In genomic region chr12:96047621-96048211, GRCh38 we compare ENCODE assay signal across 8 cellular contexts. TPM values are rescaled to one million over a fixed set of nuclear protein-coding genes. Genes with fewer than 3 reads are reported as not detected.
A peak's percentile ranks its signal among the peaks of the same experiment; 100 is the strongest.
DNase-seq lines count a peak whose midpoint lies in the region; ATAC-seq and TF ChIP-seq lines count a peak whose summit lies in the region.

No MANE protein-coding gene starts in this region.

- peak overlapping the region; percentile 39 for H3K27ac Mint-ChIP-seq in osteocyte (ENCODE audit: unreplicated experiment)

- peak; percentile 52 for DNase-seq in G401 (ENCODE audit: low spot score)
- peak; percentile 37 to 100 for DNase-seq in PC-9
- peak; percentile 79 to 80 for DNase-seq in dermis microvascular lymphatic vessel endothelial cell (ENCODE audit: low read depth in 2 of 2)
- DNase-seq in osteocyte (ENCODE audit: extremely low spot score, unreplicated experiment), result no peak
- no peak for DNase-seq in testis
- DNase-seq in germinal center (ENCODE audit: low spot score), result no peak

- in situ Hi-C loops in G401 (cut with HindIII; ENCODE audit: low sequenced_read_pairs), result no loop called here

- peaks cover 39% of the 10 kb centered on the region for H3K4me1 Mint-ChIP-seq in osteocyte (ENCODE audit: unreplicated experiment)

- H3K9me3 Mint-ChIP-seq in osteocyte (ENCODE audit: unreplicated experiment), result no peaks in the 10 kb centered on the region

- H3K36me3 ChIP-seq in PC-9 (ENCODE audit: low read depth) (no peaks in the 10 kb centered on the region), testis (ENCODE audit: low read depth, missing control alignments) (no peaks in the 10 kb centered on the region)

- no peaks in the 10 kb centered on the region for H3K79me2 ChIP-seq in PC-9 (ENCODE audit: low read depth)

- H3K36me3 Mint-ChIP-seq in osteocyte (ENCODE audit: unreplicated experiment), result no peaks in the 10 kb centered on the region

- H3K4me1 ChIP-seq in PC-9 (replicated peaks; ENCODE audit: insufficient read depth) (peaks cover 69% of the 10 kb centered on the region), testis (no peaks in the 10 kb centered on the region)

- 0 out of 2 replicates have a peak, but pooled peaks cover 3% of the 10 kb centered on the region for H3K9me3 ChIP-seq in PC-9 (ENCODE audit: insufficient read depth, low read depth)
- no peaks in the 10 kb centered on the region for H3K9me3 ChIP-seq in testis

- TF ChIP-seq POLR2A in testis (IDR thresholded peaks at IDR 0.05), result no peak

- 62 to 68% methylated on average over 3 of the region's 3 CpGs for WGBS in testis, 2 donors

- CTCF ChIA-PET in PC-9 (lab: Charles Lee), result interaction anchor here (1.0 kb wide), 1 partner anchor 168 kb away, joined by 9 read pairs; no protein-coding TSS in a partner anchor

- no peaks in the 10 kb centered on the region for H3K9me2 ChIP-seq in PC-9 (ENCODE audit: insufficient read depth)

- H4K20me1 ChIP-seq in PC-9 (ENCODE audit: insufficient read depth), result no peaks in the 10 kb centered on the region

- no peak for TF ChIP-seq RAD21 in Ishikawa (IDR thresholded peaks at IDR 0.05; ENCODE audit: low read depth)

- intact Hi-C loops in PC-9 (cut with micrococcal nuclease; ENCODE audit: unreplicated experiment) (loop anchor here (5.0 kb wide), 1 partner anchor 170 kb away; no protein-coding TSS in a partner anchor), testis (cut with DNase I; ENCODE audit: low total_unique reads) (no loop called here)

- peak overlapping the region; percentile 86 for H3K4me2 ChIP-seq in PC-9

- peak; percentile 27; the same call in 1 of the 2 replicates for TF ChIP-seq EP300 in Ishikawa (IDR thresholded peaks at IDR 0.05; ENCODE audit: borderline replicate concordance)

- BruUV-seq in PC-9 (replicated peaks; lab: Mats Ljungman, UMichigan), result no TSS peak

- H3K4me3 ChIP-seq in PC-9 (peak overlapping the region; percentile 49; the same call in 1 of the 2 replicates), testis (no peak overlapping the region)

- H3K27me3 Mint-ChIP-seq in osteocyte (ENCODE audit: unreplicated experiment), result no peaks in the 10 kb centered on the region

- ATAC-seq in GM21447 (IDR thresholded peaks at IDR 0.05; ENCODE audit: unreplicated experiment), result peak; percentile 90

- H3F3A ChIP-seq in PC-9 (ENCODE audit: insufficient read depth, low read depth), result peaks cover 67% of the 10 kb centered on the region

- H3K27me3 ChIP-seq in PC-9 (ENCODE audit: insufficient read depth, low read depth), result no peaks in the 10 kb centered on the region
- H3K27me3 ChIP-seq in testis, result no peaks in the 10 kb centered on the region

- peak overlapping the region; percentile 99 for H3K27ac ChIP-seq in PC-9
- H3K27ac ChIP-seq in testis, result no peak overlapping the region

- TF ChIP-seq CTCF in PC-9 (conservative IDR thresholded peaks at IDR 0.05) (no peak), osteocyte (IDR thresholded peaks at IDR 0.05) (no peak), testis (IDR thresholded peaks at IDR 0.05) (no peak)

- no peak overlapping the region for H2AFZ ChIP-seq in PC-9

- POLR2A ChIA-PET in PC-9 (lab: Charles Lee; ENCODE audit: unreplicated experiment), result interaction anchor here (1.1 kb wide), 1 partner anchor 12 kb away, joined by 9 read pairs; the partner anchor contains the start of gene LTA4H

- H3K4me3 Mint-ChIP-seq in osteocyte (ENCODE audit: unreplicated experiment), result no peak overlapping the region

TF ChIP-seq in Ishikawa, 13 proteins besides CTCF, POLR2A, EP300 and RAD21:
- TF ChIP-seq TEAD4 (IDR thresholded peaks at IDR 0.05) (peak; percentile 36; the same call in 1 of the 2 replicates), TAF1 (IDR thresholded peaks at IDR 0.05; ENCODE audit: low read depth) (no peak), USF1 (IDR thresholded peaks at IDR 0.05) (no peak), CEBPB (IDR thresholded peaks at IDR 0.05) (peak; percentile 67; the same call in 1 of the 2 replicates), YY1 (IDR thresholded peaks at IDR 0.05; ENCODE audit: low read depth) (no peak), EGR1 (IDR thresholded peaks at IDR 0.05) (no peak), TCF12 (IDR thresholded peaks at IDR 0.05; ENCODE audit: low read depth) (peak; percentile 33; the same call in 1 of the 2 replicates), ZBTB7A (IDR thresholded peaks at IDR 0.05; ENCODE audit: low read depth) (no peak), REST (IDR thresholded peaks at IDR 0.05; ENCODE audit: low read depth) (no peak), CREB1 (IDR thresholded peaks at IDR 0.05; ENCODE audit: low read depth) (0 out of 2 replicates have a peak, but pooled peaks have one; percentile 14), MAX (IDR thresholded peaks at IDR 0.05) (no peak; the same call in 1 of the 2 replicates), NFIC (IDR thresholded peaks at IDR 0.05) (peak; percentile 87), FOXM1 (IDR thresholded peaks at IDR 0.05; ENCODE audit: borderline replicate concordance, low read depth) (no peak)

RNA-seq across cellular contexts. Expression of gene LTA4H, which starts 12.3 kb away (rescaled TPM):
- total RNA-seq in G401 (2014; rRNA removed; shearing (Covaris generic)), result 121 and 165 TPM in 2 replicates
- total RNA-seq in PC-9 (2021) (115 and 118 TPM in 2 replicates), dermis microvascular lymphatic vessel endothelial cell (52.5 and 56.1 TPM in 2 replicates), osteocyte (68.3 and 69.4 TPM in 2 replicates), testis (10 to 100 TPM; 41.5 to 44.4 TPM)
- polyA plus RNA-seq in testis (ENCODE audit: insufficient read depth, low read depth, low replicate concordance), result 62.5 TPM

RNA-seq across cellular contexts. Expression of gene HAL, which starts 51.6 kb away (rescaled TPM):
- 0.06 TPM in 1 of 2 replicates, not detected in the other for total RNA-seq in G401 (2014; rRNA removed; shearing (Covaris generic))
- total RNA-seq in PC-9 (2021) (0.45 and 1.3 TPM in 2 replicates), dermis microvascular lymphatic vessel endothelial cell (0.13 and 0.25 TPM in 2 replicates), osteocyte (0.50 and 1.7 TPM in 2 replicates), testis (under 1 TPM; 0.39 to 0.74 TPM)
- polyA plus RNA-seq in testis (ENCODE audit: insufficient read depth, low read depth, low replicate concordance), result 0.37 TPM

Comparison
In these comparisons a context has a peak if more than half of its experiments do, and no peak if none do; other contexts are left out.
1. DNase-seq: peak in G401 (single experiment), PC-9 (2 of 2) and dermis microvascular lymphatic vessel endothelial cell (2 of 2); none in osteocyte (single experiment), testis (single experiment) and germinal center (single experiment).